1 cellular context compared by ENCODE assay signal in genomic region chr17:81049372-81049911, GRCh38.
TF ChIP-seq lines count a peak whose summit lies in the region.

No MANE protein-coding gene starts in this region.

TF ChIP-seq in HepG2, 621 proteins besides CTCF, POLR2A, EP300 and RAD21:
- TF ChIP-seq ZSCAN21 (CRISPR knock-in tag; IDR thresholded peaks at IDR 0.05; ENCODE audit: borderline replicate concordance) (no peak), AKAP8 (CRISPR knock-in tag; IDR thresholded peaks at IDR 0.05) (0 out of 2 replicates have a peak, but pooled peaks have one; percentile 3)
